ENCODE assay signal across 8 cellular contexts in genomic region chr1:214552174-214552608, GRCh38. TPM values are rescaled to one million over a fixed set of nuclear protein-coding genes. Genes with fewer than 3 reads are reported as not detected.
A peak's percentile ranks its signal among the peaks of the same experiment; 100 is the strongest.
DNase-seq lines count a peak whose midpoint lies in the region; ATAC-seq, FAIRE-seq and TF ChIP-seq lines count a peak whose summit lies in the region.

No MANE protein-coding gene starts in this region.

- intact Hi-C loops in testis (cut with DNase I; ENCODE audit: low total_unique reads): no loop called here

- H3K4me3 ChIP-seq in LNCaP clone FGC (ENCODE audit: low read depth, low read length) (peak overlapping the region; percentile 61), bronchial epithelial cell (ENCODE audit: low read depth, low read length) (peak overlapping the region; percentile 96), kidney epithelial cell (ENCODE audit: low read depth, low read length) (peak overlapping the region; percentile 70), testis (peak overlapping the region; percentile 60 to 81)

- in situ Hi-C loops in G401 (cut with HindIII; ENCODE audit: low sequenced_read_pairs): no loop called here

- H3K9me3 ChIP-seq in testis: no peaks in the 10 kb centered on the region

- ATAC-seq in GM18858 (IDR thresholded peaks at IDR 0.05; ENCODE audit: unreplicated experiment): no peak
- ATAC-seq in GM18498 (IDR thresholded peaks at IDR 0.05; ENCODE audit: unreplicated experiment): no peak

- TF ChIP-seq POLR2A in testis (IDR thresholded peaks at IDR 0.05): no peak

- FAIRE-seq in bronchial epithelial cell (lab: Jason Lieb, UNC): no peak

- peak overlapping the region; percentile 88 to 92 for H3K27ac ChIP-seq in testis

- 0% methylated on average over 12 to 15 of the region's 15 CpGs for WGBS in testis, 2 donors

- DNase-seq in G401 (ENCODE audit: low spot score) (peak; percentile 33), LNCaP clone FGC (ENCODE audit: low read depth) (peak; percentile 35), bronchial epithelial cell (ENCODE audit: low read depth) (peak; percentile 90), kidney epithelial cell (ENCODE audit: low read depth) (peak; percentile 62), testis (peak; percentile 73), DMS79 treated with DMSO at 0.1 percent for 48 hours (lab: John Stamatoyannopoulos, UW) (no peak)

- no peaks in the 10 kb centered on the region for H3K36me3 ChIP-seq in bronchial epithelial cell (ENCODE audit: control insufficient read depth, insufficient read depth, low read length)
- no peaks in the 10 kb centered on the region for H3K36me3 ChIP-seq in kidney epithelial cell (ENCODE audit: control insufficient read depth, insufficient read depth, low read length)
- no peaks in the 10 kb centered on the region for H3K36me3 ChIP-seq in testis (ENCODE audit: low read depth, missing control alignments)

- TF ChIP-seq CTCF in LNCaP clone FGC (IDR thresholded peaks at IDR 0.05; ENCODE audit: control insufficient read depth, extremely low read depth, insufficient read depth): no peak
- no peak for TF ChIP-seq CTCF in bronchial epithelial cell (IDR thresholded peaks at IDR 0.05; ENCODE audit: insufficient read depth, low read length, severe bottlenecking)
- TF ChIP-seq CTCF in kidney epithelial cell (IDR thresholded peaks at IDR 0.05; ENCODE audit: insufficient read depth, low read length, poor library complexity, severe bottlenecking): no peak
- no peak for TF ChIP-seq CTCF in testis (IDR thresholded peaks at IDR 0.05)

- H3K27me3 ChIP-seq in bronchial epithelial cell (ENCODE audit: control insufficient read depth, insufficient read depth, low read length) (no peaks in the 10 kb centered on the region), kidney epithelial cell (ENCODE audit: control insufficient read depth, insufficient read depth, low read length) (no peaks in the 10 kb centered on the region), testis (no peaks in the 10 kb centered on the region)

- peaks cover 34% of the 10 kb centered on the region for H3K4me1 ChIP-seq in testis

RNA-seq across cellular contexts. Expression of gene PTPN14, which starts 0.8 kb away (rescaled TPM):
- total RNA-seq in G401 (2014; rRNA removed; shearing (Covaris generic)): 8.9 and 9.7 TPM in 2 replicates
- total RNA-seq in bronchial epithelial cell (28.4 and 33.0 TPM in 2 replicates), kidney epithelial cell (30.7 and 37.4 TPM in 2 replicates), testis (10 to 100 TPM; 42.2 to 59.2 TPM)
- 14.8 TPM for polyA plus RNA-seq in testis (ENCODE audit: insufficient read depth, low read depth, low replicate concordance)

RNA-seq across cellular contexts. Expression of gene CENPF, which starts 50.8 kb away (rescaled TPM):
- total RNA-seq in G401 (2014; rRNA removed; shearing (Covaris generic)): 43.2 and 160 TPM in 2 replicates
- total RNA-seq in bronchial epithelial cell (0.53 and 1.7 TPM in 2 replicates), kidney epithelial cell (20.2 and 20.6 TPM in 2 replicates), testis (10 to 100 TPM; 28.1 to 30.7 TPM)
- polyA plus RNA-seq in testis (ENCODE audit: insufficient read depth, low read depth, low replicate concordance): 7.7 TPM
